Comparison of ENCODE assay signal across 9 cellular contexts in the genomic region with DNA sequence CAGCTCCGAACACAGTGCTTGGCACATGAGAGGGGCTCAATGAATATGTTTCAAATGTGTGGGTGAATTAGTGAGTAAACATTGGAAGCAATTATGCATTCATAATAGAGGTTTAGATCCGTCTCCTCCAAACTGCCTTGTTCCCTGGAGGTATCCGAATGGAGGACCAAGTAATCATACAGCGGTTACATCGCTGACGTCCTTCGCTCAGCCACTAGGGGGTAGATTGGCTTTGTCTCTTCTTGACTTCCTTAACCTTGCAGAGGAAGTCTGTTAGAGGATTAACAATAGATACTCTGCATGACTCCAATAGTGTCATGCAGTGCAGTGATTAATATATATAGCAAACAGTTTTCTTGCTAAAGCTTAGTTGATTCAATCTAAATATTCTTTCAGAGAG.
DNase-seq lines count a peak whose midpoint lies in the region; ATAC-seq and TF ChIP-seq lines count a peak whose summit lies in the region.
"Had no signal": no experiment of that assay in that cellular context is flagged by ENCODE, and none has a peak within 500 bp of the region (broad histone marks: within the 10 kb centered on the region; RNA-seq: fewer than 3 reads in every experiment).

No MANE protein-coding gene starts in this region.

- no peak overlapping the region for H2AFZ ChIP-seq in KMS-11 (ENCODE audit: low read depth)

- 0 out of 2 replicates have a peak, but pooled peaks have one; percentile 27 for TF ChIP-seq CTCF in KMS-11 (conservative IDR thresholded peaks at IDR 0.05; ENCODE audit: low read depth, low read length)

- H3K4me3 Mint-ChIP-seq in effector memory CD8-positive, alpha-beta T cell = no peak overlapping the region

- no peaks in the 10 kb centered on the region for H3K36me3 ChIP-seq in KMS-11 (ENCODE audit: insufficient read depth)
- H3K36me3 ChIP-seq: neutrophil had no signal

- H3K36me3 Mint-ChIP-seq in effector memory CD8-positive, alpha-beta T cell (ENCODE audit: insufficient read depth) = peaks cover 9% of the 10 kb centered on the region

- no peak for ATAC-seq in effector memory CD8-positive, alpha-beta T cell (replicated peaks)
- no peak for ATAC-seq in GM21360 (IDR thresholded peaks at IDR 0.05; ENCODE audit: unreplicated experiment)

- H3K4me3 ChIP-seq in KMS-11 (IDR thresholded peaks at IDR 0.05; ENCODE audit: insufficient read depth, low read depth, low read length) = no peak overlapping the region

- no peaks in the 10 kb centered on the region for H4K20me1 ChIP-seq in KMS-11 (ENCODE audit: insufficient read depth)

- no peaks in the 10 kb centered on the region for H3K4me1 Mint-ChIP-seq in effector memory CD8-positive, alpha-beta T cell (ENCODE audit: low read depth in 2 of 2)

- no peaks in the 10 kb centered on the region for H3K79me2 ChIP-seq in KMS-11 (ENCODE audit: insufficient read depth, low read depth)

- H3K4me1 ChIP-seq in KMS-11 (ENCODE audit: low read depth, poor library complexity, severe bottlenecking) = no peaks in the 10 kb centered on the region

- no peak overlapping the region for H3K9ac ChIP-seq in KMS-11

- no peaks in the 10 kb centered on the region for H3K27me3 ChIP-seq in KMS-11 (ENCODE audit: insufficient read depth, low read depth)
- H3K27me3 ChIP-seq: neutrophil had no signal

- H3K27ac ChIP-seq in KMS-11 = no peak overlapping the region
- H3K27ac ChIP-seq: neutrophil had no signal

- H3K27me3 Mint-ChIP-seq in effector memory CD8-positive, alpha-beta T cell = no peaks in the 10 kb centered on the region

- no peak overlapping the region for H3K4me2 ChIP-seq in KMS-11

- H3K9me3 Mint-ChIP-seq in effector memory CD8-positive, alpha-beta T cell = peaks cover 2 to 16% of the 10 kb centered on the region in 2 donors

- no peak overlapping the region for H3K27ac Mint-ChIP-seq in effector memory CD8-positive, alpha-beta T cell

- peak; percentile 3 for DNase-seq in DMS153 treated with DMSO at 0.1 percent for 48 hours (lab: John Stamatoyannopoulos, UW; ENCODE audit: unreplicated experiment)
- DNase-seq in amniotic epithelial cell (ENCODE audit: low read depth) = peak; percentile 41
- DNase-seq in iris pigment epithelial cell (ENCODE audit: low read depth) = peak; percentile 45
- no peak for DNase-seq in effector memory CD8-positive, alpha-beta T cell
- DNase-seq in central memory CD4-positive, alpha-beta T cell = no peak
- DNase-seq in SIG-M5 (lab: John Stamatoyannopoulos, UW) = no peak

Comparison
In these comparisons a context has a peak if more than half of its experiments do, and no peak if none do; other contexts are left out.
1. DNase-seq: peak in DMS153 treated with DMSO at 0.1 percent for 48 hours (single experiment), amniotic epithelial cell (single experiment) and iris pigment epithelial cell (single experiment); none in effector memory CD8-positive, alpha-beta T cell (0 of 3), central memory CD4-positive, alpha-beta T cell (single experiment) and SIG-M5 (single experiment).